Comparison of ENCODE assay signal across 2 cellular contexts in genomic region chr2:216080048-216080447, GRCh38. TPM values are rescaled to one million over a fixed set of nuclear protein-coding genes. Genes with fewer than 3 reads are reported as not detected.
"Had no signal": no experiment of that assay in that cellular context is flagged by ENCODE, and none has a peak within 500 bp of the region (broad histone marks: within the 10 kb centered on the region; RNA-seq: fewer than 3 reads in every experiment).

No MANE protein-coding gene starts in this region.

RNA-seq across cellular contexts. Expression of gene TMEM169, which starts 1.7 kb away (rescaled TPM):
- total RNA-seq: vagina had no signal
- polyA plus RNA-seq: keratinocyte had no signal
